In the genomic region with DNA sequence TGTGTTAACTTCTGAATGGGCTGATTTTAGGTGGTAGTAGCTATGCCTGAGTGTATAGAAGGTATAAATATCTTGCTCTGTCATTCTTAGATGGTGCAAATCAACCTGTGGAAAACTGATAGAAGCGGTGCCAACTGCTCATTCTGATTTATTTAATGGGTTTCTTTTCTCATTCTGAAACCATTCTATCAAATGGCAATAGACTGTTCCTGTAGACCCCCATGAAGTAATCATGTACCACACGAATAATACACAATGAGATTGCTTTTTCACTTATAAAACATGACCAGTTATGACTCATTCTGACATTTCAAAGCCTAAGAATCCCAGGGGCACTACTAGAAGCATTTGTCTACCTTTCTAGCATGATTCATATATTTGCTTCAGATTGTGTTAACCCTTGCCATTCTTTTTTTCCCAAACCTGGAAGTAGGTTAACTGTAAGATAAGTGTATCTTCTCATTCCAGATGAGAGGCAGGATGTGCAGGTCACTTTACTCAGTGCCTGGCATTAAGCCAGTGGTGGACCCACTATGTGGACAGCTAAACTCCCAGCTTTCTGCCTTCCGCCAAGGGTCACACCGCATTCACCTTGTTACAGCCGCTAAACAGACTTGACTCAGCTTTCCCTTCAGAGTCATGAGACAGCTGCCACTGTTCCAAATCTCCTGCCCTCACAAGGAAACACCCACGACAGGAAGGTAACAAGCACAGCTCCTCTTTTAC, we compare ENCODE assay signal across 10 cellular contexts. TPM values are rescaled to one million over a fixed set of nuclear protein-coding genes. Genes with fewer than 3 reads are reported as not detected.
A peak's percentile ranks its signal among the peaks of the same experiment; 100 is the strongest.
DNase-seq lines count a peak whose midpoint lies in the region; ATAC-seq and TF ChIP-seq lines count a peak whose summit lies in the region.
"Had no signal": no experiment of that assay in that cellular context is flagged by ENCODE, and none has a peak within 500 bp of the region (broad histone marks: within the 10 kb centered on the region; RNA-seq: fewer than 3 reads in every experiment).

No MANE protein-coding gene starts in this region.

- no peak overlapping the region for H3K9ac ChIP-seq in GM23248

- H3K27me3 ChIP-seq in GM23248 (replicated peaks; ENCODE audit: insufficient read depth): 0 out of 2 replicates have a peak, but pooled peaks cover 4% of the 10 kb centered on the region
- H3K27me3 ChIP-seq in brain microvascular endothelial cell (replicated peaks): no peaks in the 10 kb centered on the region
- H3K27me3 ChIP-seq: uterus had no signal

- no peaks in the 10 kb centered on the region for H3K36me3 ChIP-seq in GM23248 (ENCODE audit: low read depth)
- H3K36me3 ChIP-seq in brain microvascular endothelial cell (replicated peaks): no peaks in the 10 kb centered on the region
- H3K36me3 ChIP-seq: uterus had no signal

- no peaks in the 10 kb centered on the region for H3K9me3 ChIP-seq in GM23248 (ENCODE audit: low read depth)
- H3K9me3 ChIP-seq: uterus had no signal

- H3K27ac ChIP-seq in GM23248 (no peak overlapping the region), brain microvascular endothelial cell (no peak overlapping the region)
- H3K27ac ChIP-seq: uterus had no signal

- no peak for ATAC-seq in GM21786 (IDR thresholded peaks at IDR 0.05; ENCODE audit: unreplicated experiment)
- ATAC-seq in GM21528 (IDR thresholded peaks at IDR 0.05; ENCODE audit: low FRiP score, unreplicated experiment): no peak

- no peak overlapping the region for H3K4me2 ChIP-seq in GM23248 (ENCODE audit: unreplicated experiment)

- H3K4me1 ChIP-seq in GM23248 (ENCODE audit: insufficient read depth): peaks cover 6% of the 10 kb centered on the region
- H3K4me1 ChIP-seq: uterus had no signal

- H3K4me3 ChIP-seq in GM23248 (no peak overlapping the region), brain microvascular endothelial cell (ENCODE audit: low read depth, low read length) (no peak overlapping the region), retinal pigment epithelial cell (ENCODE audit: low read length) (no peak overlapping the region)
- H3K4me3 ChIP-seq: uterus had no signal

- H3F3A ChIP-seq in GM23248 (ENCODE audit: insufficient read depth): no peaks in the 10 kb centered on the region; the same call in 1 of the 2 replicates

- WGBS in GM23248 (ENCODE audit: low coverage in 1 of 2, low lambda C conversion rate in 2 of 2, missing lambda C conversion rate in 2 of 2), 2 experiments: 17 to 18% methylated on average over 6 of the region's 6 CpGs

- no peak overlapping the region for H2AFZ ChIP-seq in GM23248

- TF ChIP-seq CTCF in brain microvascular endothelial cell (IDR thresholded peaks at IDR 0.05; ENCODE audit: low read depth, low read length, missing control alignments) (no peak), retinal pigment epithelial cell (conservative IDR thresholded peaks at IDR 0.05; ENCODE audit: low read depth, low read length) (no peak)

- in situ Hi-C loops in GM23248 (cut with MboI): no loop called here
- in situ Hi-C loops in brain microvascular endothelial cell (cut with HindIII; ENCODE audit: low pct_ligation_motif_present, low sequenced_read_pairs): loop anchor here (25.0 kb wide), 1 partner anchor 127 kb away; a partner anchor contains a TSS

- H4K20me1 ChIP-seq in GM23248 (ENCODE audit: insufficient read depth): no peaks in the 10 kb centered on the region

- no peaks in the 10 kb centered on the region for H3K79me2 ChIP-seq in GM23248 (ENCODE audit: insufficient read depth)

- peak; percentile 77 for DNase-seq in GM23248
- DNase-seq in brain microvascular endothelial cell: peak; percentile 60
- DNase-seq in retinal pigment epithelial cell (ENCODE audit: low read depth): peak; percentile 49
- no peak for DNase-seq in NCI-H524 (lab: John Stamatoyannopoulos, UW)
- DNase-seq in RPMI8226: no peak
- DNase-seq: uterus had no signal

- H3K9me2 ChIP-seq in GM23248 (ENCODE audit: insufficient read depth): no peaks in the 10 kb centered on the region

TF ChIP-seq in PFSK-1, 5 proteins besides CTCF, POLR2A, EP300 and RAD21:
- no peak for TF ChIP-seq POLR2AphosphoS5 (IDR thresholded peaks at IDR 0.05; ENCODE audit: low read depth, low read length)
- no peak for TF ChIP-seq FOXP2 (optimal IDR thresholded peaks at IDR 0.05; ENCODE audit: borderline replicate concordance, extremely low read depth, extremely low read length, insufficient read depth)
- TF ChIP-seq, protein P1, sequence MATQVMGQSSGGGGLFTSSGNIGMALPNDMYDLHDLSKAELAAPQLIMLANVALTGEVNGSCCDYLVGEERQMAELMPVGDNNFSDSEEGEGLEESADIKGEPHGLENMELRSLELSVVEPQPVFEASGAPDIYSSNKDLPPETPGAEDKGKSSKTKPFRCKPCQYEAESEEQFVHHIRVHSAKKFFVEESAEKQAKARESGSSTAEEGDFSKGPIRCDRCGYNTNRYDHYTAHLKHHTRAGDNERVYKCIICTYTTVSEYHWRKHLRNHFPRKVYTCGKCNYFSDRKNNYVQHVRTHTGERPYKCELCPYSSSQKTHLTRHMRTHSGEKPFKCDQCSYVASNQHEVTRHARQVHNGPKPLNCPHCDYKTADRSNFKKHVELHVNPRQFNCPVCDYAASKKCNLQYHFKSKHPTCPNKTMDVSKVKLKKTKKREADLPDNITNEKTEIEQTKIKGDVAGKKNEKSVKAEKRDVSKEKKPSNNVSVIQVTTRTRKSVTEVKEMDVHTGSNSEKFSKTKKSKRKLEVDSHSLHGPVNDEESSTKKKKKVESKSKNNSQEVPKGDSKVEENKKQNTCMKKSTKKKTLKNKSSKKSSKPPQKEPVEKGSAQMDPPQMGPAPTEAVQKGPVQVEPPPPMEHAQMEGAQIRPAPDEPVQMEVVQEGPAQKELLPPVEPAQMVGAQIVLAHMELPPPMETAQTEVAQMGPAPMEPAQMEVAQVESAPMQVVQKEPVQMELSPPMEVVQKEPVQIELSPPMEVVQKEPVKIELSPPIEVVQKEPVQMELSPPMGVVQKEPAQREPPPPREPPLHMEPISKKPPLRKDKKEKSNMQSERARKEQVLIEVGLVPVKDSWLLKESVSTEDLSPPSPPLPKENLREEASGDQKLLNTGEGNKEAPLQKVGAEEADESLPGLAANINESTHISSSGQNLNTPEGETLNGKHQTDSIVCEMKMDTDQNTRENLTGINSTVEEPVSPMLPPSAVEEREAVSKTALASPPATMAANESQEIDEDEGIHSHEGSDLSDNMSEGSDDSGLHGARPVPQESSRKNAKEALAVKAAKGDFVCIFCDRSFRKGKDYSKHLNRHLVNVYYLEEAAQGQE (IDR thresholded peaks at IDR 0.05; ENCODE audit: insufficient read depth in 1 of 2, low read depth in 2 of 2, low read length in 2 of 2): no peak
- TF ChIP-seq TAF1 (IDR thresholded peaks at IDR 0.05; ENCODE audit: borderline replicate concordance, insufficient read depth, low read length): 0 out of 2 replicates have a peak, but pooled peaks have one; percentile 32
- TF ChIP-seq SIN3A (IDR thresholded peaks at IDR 0.05; ENCODE audit: borderline replicate concordance, insufficient read depth, low read length): no peak

RNA-seq across cellular contexts. Expression of a gene that starts 16.4 kb away (rescaled TPM):
- total RNA-seq in GM23248 (2014; rRNA removed; shearing (Covaris generic)): not detected in 2 replicates
- polyA plus RNA-seq in GM23248 (2016; fragmentation: Nextera tagmentation; extraction: Ambion mirVana): 0.30 TPM in 1 of 2 replicates, not detected in the other
- polyA plus RNA-seq in PFSK-1 (2012; ENCODE audit: insufficient read length, low read depth): 0.38 TPM
- total RNA-seq: skeletal muscle tissue had no signal

RNA-seq across cellular contexts. Expression of a gene that starts 19.7 kb away (rescaled TPM):
- not detected in 2 replicates for total RNA-seq in GM23248 (2014; rRNA removed; shearing (Covaris generic))
- not detected in 2 replicates for polyA plus RNA-seq in GM23248 (2016; fragmentation: Nextera tagmentation; extraction: Ambion mirVana)
- polyA plus RNA-seq in PFSK-1 (2012; ENCODE audit: insufficient read length, low read depth): not detected

RNA-seq across cellular contexts. Expression of a gene that starts 24.5 kb away (rescaled TPM):
- 0.25 TPM in 1 of 2 replicates, not detected in the other for total RNA-seq in GM23248 (2014; rRNA removed; shearing (Covaris generic))
- 0.87 and 1.1 TPM in 2 replicates for polyA plus RNA-seq in GM23248 (2016; fragmentation: Nextera tagmentation; extraction: Ambion mirVana)
- polyA plus RNA-seq in PFSK-1 (2012; ENCODE audit: insufficient read length, low read depth): 3.7 TPM

RNA-seq across cellular contexts. Expression of a gene that starts 37.5 kb away (rescaled TPM):
- total RNA-seq in GM23248 (2014; rRNA removed; shearing (Covaris generic)): not detected in 2 replicates
- polyA plus RNA-seq in GM23248 (2016; fragmentation: Nextera tagmentation; extraction: Ambion mirVana): not detected in 2 replicates
- not detected for polyA plus RNA-seq in PFSK-1 (2012; ENCODE audit: insufficient read length, low read depth)

RNA-seq across cellular contexts. Expression of a gene that starts 47.9 kb away (rescaled TPM):
- 130 and 211 TPM in 2 replicates for total RNA-seq in GM23248 (2014; rRNA removed; shearing (Covaris generic))
- polyA plus RNA-seq in GM23248 (2016; fragmentation: Nextera tagmentation; extraction: Ambion mirVana): 623 and 652 TPM in 2 replicates
- polyA plus RNA-seq in PFSK-1 (2012; ENCODE audit: insufficient read length, low read depth): 343 TPM

Comparison
In these comparisons a context has a peak if more than half of its experiments do, and no peak if none do; other contexts are left out.
1. DNase-seq: peak in GM23248 (single experiment), brain microvascular endothelial cell (single experiment) and retinal pigment epithelial cell (single experiment); none in NCI-H524 (0 of 2) and RPMI8226 (single experiment).